In genomic region chr4:146142768-146143167, GRCh38 we compare ENCODE assay signal across 20 cellular contexts.
DNase-seq lines count a peak whose midpoint lies in the region; ATAC-seq lines count a peak whose summit lies in the region.
"Had no signal": no experiment of that assay in that cellular context is flagged by ENCODE, and none has a peak within 500 bp of the region (broad histone marks: within the 10 kb centered on the region; RNA-seq: fewer than 3 reads in every experiment).

No MANE protein-coding gene starts in this region.

- DNase-seq in glomerular visceral epithelial cell (ENCODE audit: extremely low spot score): peak; percentile 8
- DNase-seq in activated CD4-positive, alpha-beta T cell treated with anti-CD3 and anti-CD28 coated beads for 1 hour: no peak
- no peak for DNase-seq in activated CD4-positive, CD25-positive, alpha-beta regulatory T cell (lab: John Stamatoyannopoulos, UW)
- DNase-seq: activated CD8-positive, alpha-beta T cell treated with anti-CD3 and anti-CD28 coated beads, Interleukin-2, amount 10 ng/mL, durations not matched to agents 7 days and 5 days; activated gamma-delta T cell treated with Interleukin-2 at 50 U/mL for 16 hours; activated T-cell treated with anti-CD3 and anti-CD28 coated beads, Interleukin-2, amount 50 U/mL, for 1 hour; adrenal gland; brain microvascular endothelial cell; HCEC 1CT; KBM-7; NCI-H1694; NCI-H526 treated with DMSO at 0.1 percent for 48 hours; stimulated activated CD4-positive, alpha-beta T cell treated with anti-CD3 and anti-CD28 coated beads, Interleukin-2, amount 100 ng/mL, for 24 hours; testis had no signal

- ATAC-seq in GM18873 (IDR thresholded peaks at IDR 0.05; ENCODE audit: low FRiP score, unreplicated experiment) (peak; percentile 68), GM21423 (IDR thresholded peaks at IDR 0.05; ENCODE audit: unreplicated experiment) (peak; percentile 49), HG03460 (IDR thresholded peaks at IDR 0.05; ENCODE audit: unreplicated experiment) (peak; percentile 73), GM21737 (IDR thresholded peaks at IDR 0.05; ENCODE audit: unreplicated experiment) (no peak)
- ATAC-seq: activated CD4-positive, CD25-positive, alpha-beta regulatory T cell treated with anti-CD3 and anti-CD28 coated beads, Interleukin-2, amount 50 U/mL, for 24 hours; activated CD8-positive, alpha-beta T cell treated with anti-CD3 and anti-CD28 coated beads, Interleukin-2, amount 10 ng/mL, durations not matched to agents 7 days and 5 days; stimulated activated effector memory CD8-positive, alpha-beta T cell treated with anti-CD3 and anti-CD28 coated beads, Interleukin-12 subunit alpha, Interleukin-12 subunit beta, amount 100 ng/mL, for 72 hours had no signal
